In genomic region chr4:37970702-37971101, GRCh38 we compare ENCODE assay signal across 8 cellular contexts. TPM values are rescaled to one million over a fixed set of nuclear protein-coding genes. Genes with fewer than 3 reads are reported as not detected.
A peak's percentile ranks its signal among the peaks of the same experiment; 100 is the strongest.
DNase-seq lines count a peak whose midpoint lies in the region; ATAC-seq and TF ChIP-seq lines count a peak whose summit lies in the region.

No MANE protein-coding gene starts in this region.

- WGBS in heart left ventricle, 4 donors = 13 to 65% (median 39%) methylated on average over 1 of the region's 1 CpG
- no CpG with 5 or more reads among the region's 1 CpG for WGBS in neuronal stem cell (ENCODE audit: extremely low coverage in 2 of 2, insufficient read length in 2 of 2, insufficient replicate concordance in 1 of 2), 2 donors

- DNase-seq in CD14-positive monocyte (ENCODE audit: low spot score) (peak; percentile 90), H4 (ENCODE audit: low spot score) (peak; percentile 77), RPMI8226 (peak; percentile 56), activated gamma-delta T cell (lab: John Stamatoyannopoulos, UW) (peak; percentile 7), heart left ventricle (peak; percentile 76 to 87 (median 85)), neuronal stem cell (ENCODE audit: low spot score) (no peak), DMS79 (lab: John Stamatoyannopoulos, UW) (no peak)
- DNase-seq in stimulated activated CD4-positive, alpha-beta T cell treated with anti-CD3 and anti-CD28 coated beads, Interleukin-15, amount 100 ng/mL, for 24 hours = peak; percentile 76

- H2BK12ac ChIP-seq in neuronal stem cell (ENCODE audit: low read length) = no peak overlapping the region

- H3K18ac ChIP-seq in neuronal stem cell (ENCODE audit: low read length) = no peak overlapping the region

- no peak overlapping the region for H2BK5ac ChIP-seq in neuronal stem cell (ENCODE audit: low read length)

- no peak overlapping the region for H3K4me2 ChIP-seq in neuronal stem cell (ENCODE audit: insufficient read depth, low read length, poor library complexity, severe bottlenecking)

- peak; percentile 80 to 95 (median 94) for ATAC-seq in heart left ventricle

- no peak overlapping the region for H3K4ac ChIP-seq in neuronal stem cell (ENCODE audit: low read length)

- H3K27me3 Mint-ChIP-seq in CD14-positive monocyte (ENCODE audit: low read depth in 3 of 3) = peaks cover 0 to 3% (median 0%) of the 10 kb centered on the region in 3 donors

- H3K36me3 ChIP-seq in heart left ventricle (no peaks in the 10 kb centered on the region), neuronal stem cell (replicated peaks in 1 of 2; ENCODE audit: control insufficient read depth in 2 of 2, insufficient read depth in 2 of 2, low read length in 2 of 2) (no peaks in the 10 kb centered on the region)

- peaks cover 0 to 5% (median 3%) of the 10 kb centered on the region in 7 donors for H3K9me3 Mint-ChIP-seq in CD14-positive monocyte

- TF ChIP-seq CTCF in CD14-positive monocyte (IDR thresholded peaks at IDR 0.05) (peak; percentile 79), heart left ventricle (IDR thresholded peaks at IDR 0.05) (peak; percentile 52 to 75 (median 62))

- no peak overlapping the region for H3K14ac ChIP-seq in neuronal stem cell (ENCODE audit: low read length)

- H2BK15ac ChIP-seq in neuronal stem cell (ENCODE audit: low read length) = no peak overlapping the region

- peaks cover 6 to 29% of the 10 kb centered on the region in 2 donors for H3K36me3 Mint-ChIP-seq in CD14-positive monocyte

- H3K27me3 ChIP-seq in heart left ventricle (no peaks in the 10 kb centered on the region), neuronal stem cell (ENCODE audit: control insufficient read depth in 3 of 3, insufficient read depth in 3 of 3, low read depth in 1 of 3, low read length in 3 of 3) (peaks cover 0 to 10% (median 0%) of the 10 kb centered on the region in 3 experiments)

- H3K4me1 ChIP-seq in heart left ventricle (peaks cover 0 to 47% (median 21%) of the 10 kb centered on the region in 12 donors), neuronal stem cell (ENCODE audit: control insufficient read depth in 2 of 2, insufficient read depth in 1 of 2, low read depth in 1 of 2, low read length in 2 of 2) (no peaks in the 10 kb centered on the region)

- H3K27ac ChIP-seq in heart left ventricle (peak overlapping the region in 11 of 12 donors; percentile 42 to 83 (median 72)), neuronal stem cell (replicated peaks; ENCODE audit: low read length) (no peak overlapping the region)

- no peak overlapping the region for H3K9ac ChIP-seq in neuronal stem cell (ENCODE audit: low read depth, low read length, poor library complexity)

- H3K27ac Mint-ChIP-seq in CD14-positive monocyte = peak overlapping the region; percentile 56 to 89 (median 87)

- H3K4me3 ChIP-seq in heart left ventricle (no peak overlapping the region), neuronal stem cell (ENCODE audit: low read length in 2 of 2) (no peak overlapping the region)

- H3K4me1 Mint-ChIP-seq in CD14-positive monocyte = peaks cover 19% of the 10 kb centered on the region

- no peak overlapping the region for H4K91ac ChIP-seq in neuronal stem cell (ENCODE audit: low read depth, low read length, poor library complexity)

- H4K8ac ChIP-seq in neuronal stem cell (ENCODE audit: low read depth, low read length) = no peak overlapping the region

- H3K4me3 Mint-ChIP-seq in CD14-positive monocyte = no peak overlapping the region

- no peak for TF ChIP-seq POLR2A in heart left ventricle (IDR thresholded peaks at IDR 0.05)

- no peak overlapping the region for H3K23ac ChIP-seq in neuronal stem cell (ENCODE audit: low read depth, low read length, poor library complexity)

- no peaks in the 10 kb centered on the region for H3K9me3 ChIP-seq in heart left ventricle
- H3K9me3 ChIP-seq in neuronal stem cell (replicated peaks in 1 of 2; ENCODE audit: control insufficient read depth in 2 of 2, insufficient read depth in 1 of 2, low read depth in 1 of 2, low read length in 2 of 2) = peaks cover 2 to 5% of the 10 kb centered on the region in 2 donors

- no peaks in the 10 kb centered on the region for H3K79me1 ChIP-seq in neuronal stem cell (ENCODE audit: low read depth, low read length)

- no peak overlapping the region for H2AFZ ChIP-seq in neuronal stem cell (ENCODE audit: low read length)

- intact Hi-C loops in CD14-positive monocyte (cut with micrococcal nuclease) = loop anchor here (5.0 to 10.0 kb wide), 2 partner anchors 52 to 64 kb away; no protein-coding TSS in a partner anchor
- intact Hi-C loops in heart left ventricle (cut with DNase I) = loop anchor here in 4 of 10 donors (5.0 to 10.0 kb wide), 6 partner anchors 38 to 286 kb away; partner anchors contain the start of genes PGM2 (in 1 of the 4), RELL1 (in 1 of the 4) and TBC1D1 (in 1 of the 4)

- H2AK5ac ChIP-seq in neuronal stem cell (ENCODE audit: low read depth, low read length) = no peak overlapping the region

- no peak overlapping the region for H2BK120ac ChIP-seq in neuronal stem cell (ENCODE audit: low read depth, low read length)

RNA-seq across cellular contexts. Expression of gene PTTG2, which starts 10.5 kb away (rescaled TPM):
- polyA plus RNA-seq in CD14-positive monocyte = not detected
- not detected in 2 replicates for total RNA-seq in H4 (2014; rRNA removed; shearing (Covaris generic))
- total RNA-seq in heart left ventricle = 1 to 10 TPM in 4 of 9 donors, under 1 TPM in 2, not detected in 3; 0.48 to 2.3 (median 1.0) TPM
- polyA plus RNA-seq in heart left ventricle = 1 to 10 TPM in 1 of 2 donors, under 1 TPM in 1; 0.88 to 1.2 TPM
- not detected for polyA plus RNA-seq in neuronal stem cell (2013, experiment 1 of 2)
- not detected for polyA plus RNA-seq in neuronal stem cell (2013, experiment 2 of 2)

Comparison
In these comparisons a context has a peak if more than half of its experiments do, and no peak if none do; other contexts are left out.
1. DNase-seq: peak in CD14-positive monocyte (single experiment), H4 (single experiment), RPMI8226 (single experiment), activated gamma-delta T cell (single experiment), heart left ventricle (5 of 5) and stimulated activated CD4-positive, alpha-beta T cell treated with anti-CD3 and anti-CD28 coated beads, Interleukin-15, amount 100 ng/mL, for 24 hours (single experiment); none in neuronal stem cell (single experiment) and DMS79 (single experiment).